ENCODE assay signal across 18 cellular contexts in genomic region chr1:230611128-230611914, GRCh38.
"Had no signal": no experiment of that assay in that cellular context is flagged by ENCODE, and none has a peak within 500 bp of the region (broad histone marks: within the 10 kb centered on the region; RNA-seq: fewer than 3 reads in every experiment).

No MANE protein-coding gene starts in this region.

- H3K4me3 Mint-ChIP-seq: activated CD4-positive, alpha-beta T cell treated with anti-CD3 and anti-CD28 coated beads, Interleukin-2, amount 10 ng/mL, durations not matched to agents 24 days and 14 days; activated CD8-positive, alpha-beta T cell treated with anti-CD3 and anti-CD28 coated beads for 36 hours; activated naive CD4-positive, alpha-beta T cell treated with anti-CD3 and anti-CD28 coated beads for 36 hours; activated T-cell treated with anti-CD3 and anti-CD28 coated beads, Interleukin-2, amount 50 U/mL, for 24 hours; natural killer cell treated with Interleukin-12 subunit alpha and Interleukin-12 subunit beta and Interleukin-15 and Interleukin-18, amount 100 ng/mL, for 72 hours; T-helper 1 cell treated with Interleukin-12 subunit alpha and Interleukin-12 subunit beta and Interleukin-4 antibody, amounts not matched to agents 30 μg/mL and 1 μg/mL, for 36 hours had no signal

- H3K4me1 Mint-ChIP-seq: activated CD4-positive, alpha-beta T cell treated with anti-CD3 and anti-CD28 coated beads, Interleukin-2, amount 10 ng/mL, durations not matched to agents 24 days and 14 days had no signal

- H3K27me3 ChIP-seq: stomach, vagina had no signal

- H3K4me1 ChIP-seq: stomach had no signal

- H3K36me3 ChIP-seq: stomach, vagina had no signal

- DNase-seq: activated CD4-positive, alpha-beta T cell treated with anti-CD3 and anti-CD28 coated beads, Interleukin-2, amount 10 ng/mL, durations not matched to agents 24 days and 14 days; activated CD8-positive, alpha-beta T cell treated with anti-CD3 and anti-CD28 coated beads for 36 hours; activated naive CD4-positive, alpha-beta T cell treated with anti-CD3 and anti-CD28 coated beads for 36 hours; activated T-cell treated with anti-CD3 and anti-CD28 coated beads, Interleukin-2, amount 50 U/mL, for 24 hours; anterior cingulate cortex; cerebellar nuclear complex; cortex of kidney; head of caudate nucleus; mesendoderm; stimulated activated CD4-positive, alpha-beta T cell treated with anti-CD3 and anti-CD28 coated beads, Interleukin-4, amount 100 ng/mL, for 1 hour; stomach; trophoblast cell had no signal

- H3K9me3 Mint-ChIP-seq: activated CD4-positive, alpha-beta T cell treated with anti-CD3 and anti-CD28 coated beads, Interleukin-2, amount 10 ng/mL, durations not matched to agents 24 days and 14 days; activated CD8-positive, alpha-beta T cell treated with anti-CD3 and anti-CD28 coated beads for 36 hours; activated naive CD4-positive, alpha-beta T cell treated with anti-CD3 and anti-CD28 coated beads for 36 hours; activated T-cell treated with anti-CD3 and anti-CD28 coated beads, Interleukin-2, amount 50 U/mL, for 24 hours; activated T-helper 2 cell treated with anti-CD3 and anti-CD28 coated beads, Interferon-gamma antibody, Interleukin-2, Interleukin-4, amounts not matched to agents 10 μg/mL and 5 μg/mL and 100 μg/mL, durations not matched to agents 14 hours and 24 hours and 36 hours; natural killer cell treated with Interleukin-12 subunit alpha and Interleukin-12 subunit beta and Interleukin-15 and Interleukin-18, amount 100 ng/mL, for 72 hours; T-helper 1 cell treated with Interleukin-12 subunit alpha and Interleukin-12 subunit beta and Interleukin-4 antibody, amounts not matched to agents 30 μg/mL and 1 μg/mL, for 36 hours had no signal

- H3K4me3 ChIP-seq: smooth muscle cell, stomach, vagina had no signal

- H3K27ac Mint-ChIP-seq: activated CD4-positive, alpha-beta T cell treated with anti-CD3 and anti-CD28 coated beads, Interleukin-2, amount 10 ng/mL, durations not matched to agents 24 days and 14 days; activated CD8-positive, alpha-beta T cell treated with anti-CD3 and anti-CD28 coated beads for 36 hours; activated naive CD4-positive, alpha-beta T cell treated with anti-CD3 and anti-CD28 coated beads for 36 hours; activated T-cell treated with anti-CD3 and anti-CD28 coated beads, Interleukin-2, amount 50 U/mL, for 24 hours; activated T-helper 2 cell treated with anti-CD3 and anti-CD28 coated beads, Interferon-gamma antibody, Interleukin-2, Interleukin-4, amounts not matched to agents 10 μg/mL and 5 μg/mL and 100 μg/mL, durations not matched to agents 14 hours and 24 hours and 36 hours; natural killer cell treated with Interleukin-12 subunit alpha and Interleukin-12 subunit beta and Interleukin-15 and Interleukin-18, amount 100 ng/mL, for 72 hours; T-helper 1 cell treated with Interleukin-12 subunit alpha and Interleukin-12 subunit beta and Interleukin-4 antibody, amounts not matched to agents 30 μg/mL and 1 μg/mL, for 36 hours had no signal

- H3K4me2 ChIP-seq: smooth muscle cell had no signal

- H3K27ac ChIP-seq: stomach, vagina had no signal

- ATAC-seq: activated CD8-positive, alpha-beta T cell treated with anti-CD3 and anti-CD28 coated beads for 36 hours; natural killer cell treated with Interleukin-12 subunit alpha and Interleukin-12 subunit beta and Interleukin-15 and Interleukin-18, amount 100 ng/mL, for 72 hours had no signal

- H3K9me3 ChIP-seq: stomach, vagina had no signal

- FAIRE-seq: frontal cortex had no signal

- H3K36me3 Mint-ChIP-seq: natural killer cell treated with Interleukin-12 subunit alpha and Interleukin-12 subunit beta and Interleukin-15 and Interleukin-18, amount 100 ng/mL, for 72 hours had no signal
